8 cellular contexts compared by ENCODE assay signal in genomic region chr5:110726249-110727024, GRCh38. TPM values are rescaled to one million over a fixed set of nuclear protein-coding genes. Genes with fewer than 3 reads are reported as not detected.
DNase-seq lines count a peak whose midpoint lies in the region; ATAC-seq and TF ChIP-seq lines count a peak whose summit lies in the region.

Gene TMEM232, minus strand, starts transcription at chr5:110726671. Its CDS starts 59,319 bp downstream, at chr5:110667352.

- H3K4me3 ChIP-seq in AG04449 (ENCODE audit: low read depth, low read length) (peak within 1 kb of the TSS; percentile 42), PC-3 (ENCODE audit: low read length) (peak within 1 kb of the TSS; percentile 73), fibroblast of villous mesenchyme (ENCODE audit: low read depth, low read length) (peak within 1 kb of the TSS; percentile 64)

- POLR2A ChIA-PET in AG04449 (lab: Yijun Ruan, JAX) (no interaction called here), PC-3 (lab: Charles Lee; ENCODE audit: unreplicated experiment) (no interaction called here)

- H3K9me2 ChIP-seq in PC-3 (replicated peaks; ENCODE audit: low read length), result no peaks in the 10 kb centered on the region

- no peaks in the 10 kb centered on the region for H3K27me3 Mint-ChIP-seq in nephron (ENCODE audit: low read depth)
- no peaks in the 10 kb centered on the region for H3K27me3 Mint-ChIP-seq in stimulated activated naive B cell treated with anti-CD40 and anti-IgM and Interleukin-4, amounts not matched to agents 10 μg/mL and 1 μg/mL and 100 μg/mL, for 72 hours

- no peaks in the 10 kb centered on the region for H3K36me3 ChIP-seq in PC-3 (ENCODE audit: low read depth, low read length)

- peak within 1 kb of the TSS; percentile 83 to 91 (median 90) for H3K4me3 Mint-ChIP-seq in nephron
- peak within 1 kb of the TSS; percentile 78 to 82 for H3K4me3 Mint-ChIP-seq in stimulated activated naive B cell treated with anti-CD40 and anti-IgM and Interleukin-4, amounts not matched to agents 10 μg/mL and 1 μg/mL and 100 μg/mL, for 72 hours

- DNase-seq in AG04449 (ENCODE audit: low read depth, low spot score) (no peak), PC-3 (peak; percentile 90), activated gamma-delta T cell (lab: John Stamatoyannopoulos, UW) (peak; percentile 10), fibroblast of villous mesenchyme (ENCODE audit: low read depth) (peak; percentile 83)
- peak; percentile 46 for DNase-seq in stimulated activated naive B cell treated with anti-CD40 and anti-IgM and Interleukin-4, amounts not matched to agents 10 μg/mL and 1 μg/mL and 100 μg/mL, for 72 hours

- H3K27ac Mint-ChIP-seq in nephron, result peak within 1 kb of the TSS; percentile 8 to 18 (median 14)
- no peak within 1 kb of the TSS for H3K27ac Mint-ChIP-seq in stimulated activated naive B cell treated with anti-CD40 and anti-IgM and Interleukin-4, amounts not matched to agents 10 μg/mL and 1 μg/mL and 100 μg/mL, for 72 hours

- peak within 1 kb of the TSS; percentile 100 for H2AFZ ChIP-seq in PC-3 (ENCODE audit: low read length)

- H3K36me3 Mint-ChIP-seq in nephron (ENCODE audit: low read depth), result no peaks in the 10 kb centered on the region
- H3K36me3 Mint-ChIP-seq in stimulated activated naive B cell treated with anti-CD40 and anti-IgM and Interleukin-4, amounts not matched to agents 10 μg/mL and 1 μg/mL and 100 μg/mL, for 72 hours, result no peaks in the 10 kb centered on the region

- no peak within 1 kb of the TSS for H3K9ac ChIP-seq in PC-3 (ENCODE audit: low read length)

- no peaks in the 10 kb centered on the region for H3F3A ChIP-seq in PC-3 (ENCODE audit: low read length, unreplicated experiment)

- H3K4me1 Mint-ChIP-seq in nephron, result no peaks in the 10 kb centered on the region
- no peaks in the 10 kb centered on the region for H3K4me1 Mint-ChIP-seq in stimulated activated naive B cell treated with anti-CD40 and anti-IgM and Interleukin-4, amounts not matched to agents 10 μg/mL and 1 μg/mL and 100 μg/mL, for 72 hours

- 0 out of 2 replicates have a peak, but pooled peaks cover 3% of the 10 kb centered on the region for H3K4me1 ChIP-seq in PC-3 (ENCODE audit: insufficient read depth, low read length)

- H3K27ac ChIP-seq in PC-3 (ENCODE audit: low read length), result no peak within 1 kb of the TSS

- H3K79me2 ChIP-seq in PC-3 (ENCODE audit: low read length), result no peaks in the 10 kb centered on the region

- CTCF ChIA-PET in AG04449 (lab: Yijun Ruan, JAX) (interaction anchor here (0.7 kb wide), 1 partner anchor 286 kb away, joined by 3 read pairs; no protein-coding TSS in a partner anchor), PC-3 (lab: Charles Lee) (interaction anchor here (0.7 kb wide), 1 partner anchor 738 kb away, joined by 3 read pairs; no protein-coding TSS in a partner anchor)

- no peaks in the 10 kb centered on the region for H3K9me3 Mint-ChIP-seq in nephron
- H3K9me3 Mint-ChIP-seq in stimulated activated naive B cell treated with anti-CD40 and anti-IgM and Interleukin-4, amounts not matched to agents 10 μg/mL and 1 μg/mL and 100 μg/mL, for 72 hours, result no peaks in the 10 kb centered on the region

- BruUV-seq in PC-3 (replicated peaks; lab: Mats Ljungman, UMichigan), result no TSS peak

- no peaks in the 10 kb centered on the region for H3K9me3 ChIP-seq in PC-3 (ENCODE audit: low read length)

- H3K4me2 ChIP-seq in PC-3 (ENCODE audit: low read length), result peak within 1 kb of the TSS; percentile 91

- H3K27me3 ChIP-seq in PC-3 (ENCODE audit: low read length), result no peaks in the 10 kb centered on the region

- intact Hi-C loops in PC-3 (cut with micrococcal nuclease), result loop anchor here (2.0 kb wide), 1 partner anchor 30 kb away; no protein-coding TSS in a partner anchor

- TF ChIP-seq CTCF in AG04449 (IDR thresholded peaks at IDR 0.05; ENCODE audit: insufficient read depth, low read length, missing control alignments), result no peak
- no peak for TF ChIP-seq CTCF in PC-3 (conservative IDR thresholded peaks at IDR 0.05; ENCODE audit: low read depth, low read length)
- TF ChIP-seq CTCF in fibroblast of villous mesenchyme (IDR thresholded peaks at IDR 0.05; ENCODE audit: insufficient read depth, low read depth, low read length), result no peak
- TF ChIP-seq CTCF in nephron (IDR thresholded peaks at IDR 0.05; ENCODE audit: unreplicated experiment in 3 of 3), result no peak

- peak; percentile 100 for ATAC-seq in GM19395 (IDR thresholded peaks at IDR 0.05; ENCODE audit: unreplicated experiment)
- ATAC-seq in HG03558 (IDR thresholded peaks at IDR 0.05; ENCODE audit: extremely low read depth, unreplicated experiment), result peak; percentile 100
- peak; percentile 100 for ATAC-seq in PC-3
- peak; percentile 99 to 100 for ATAC-seq in stimulated activated naive B cell treated with anti-CD40 and anti-IgM and Interleukin-4, amounts not matched to agents 10 μg/mL and 1 μg/mL and 100 μg/mL, for 72 hours (replicated peaks)

- no peaks in the 10 kb centered on the region for H4K20me1 ChIP-seq in PC-3 (ENCODE audit: low read length)

RNA-seq across cellular contexts. Expression of gene TMEM232, which starts in this region (rescaled TPM):
- 1.4 TPM in 1 of 2 replicates, not detected in the other for total RNA-seq in PC-3 (2014; rRNA removed)
- 1.3 TPM in 2 replicates for total RNA-seq in fibroblast of villous mesenchyme
